28 cellular contexts compared by ENCODE assay signal in the genomic region with DNA sequence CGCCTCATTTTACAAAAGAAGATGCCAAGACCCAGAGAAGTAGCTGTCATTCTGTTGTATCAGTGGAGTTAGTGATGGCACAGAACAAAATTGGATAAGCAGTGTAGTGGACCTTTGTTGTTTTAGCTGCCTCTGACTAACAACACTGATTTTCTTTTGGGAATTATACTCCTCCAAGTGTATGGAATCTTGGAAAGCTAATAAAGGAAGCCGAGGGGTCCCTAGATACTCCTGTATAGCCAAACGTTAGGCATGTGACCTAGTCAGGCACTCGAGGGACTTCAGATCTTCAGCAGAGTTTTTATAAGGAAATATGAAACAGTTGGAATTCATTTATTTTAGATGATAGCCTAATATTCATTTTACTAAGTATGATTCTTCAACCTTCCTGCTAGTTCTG.
"Had no signal": no experiment of that assay in that cellular context is flagged by ENCODE, and none has a peak within 500 bp of the region (broad histone marks: within the 10 kb centered on the region; RNA-seq: fewer than 3 reads in every experiment).

No MANE protein-coding gene starts in this region.

- H3K4me1 Mint-ChIP-seq: activated CD4-positive, alpha-beta T cell treated with anti-CD3 and anti-CD28 coated beads for 36 hours; central memory CD8-positive, alpha-beta T cell; naive thymus-derived CD8-positive, alpha-beta T cell; stimulated activated effector memory CD8-positive, alpha-beta T cell treated with anti-CD3 and anti-CD28 coated beads, Interleukin-12 subunit alpha, Interleukin-12 subunit beta, amount 100 ng/mL, for 72 hours had no signal

- H3K4me3 Mint-ChIP-seq: activated CD4-positive, alpha-beta T cell treated with anti-CD3 and anti-CD28 coated beads for 36 hours; activated naive CD8-positive, alpha-beta T cell; central memory CD8-positive, alpha-beta T cell; naive thymus-derived CD8-positive, alpha-beta T cell; neural progenitor cell; stimulated activated effector memory CD8-positive, alpha-beta T cell treated with anti-CD3 and anti-CD28 coated beads, Interleukin-12 subunit alpha, Interleukin-12 subunit beta, amount 100 ng/mL, for 72 hours; T-helper 2 cell treated with Interferon-gamma antibody and Interleukin-4, amounts not matched to agents 5 μg/mL and 100 μg/mL, for 36 hours had no signal

- H3K79me2 ChIP-seq: hepatocyte had no signal

- H3K9ac ChIP-seq: neural progenitor cell had no signal

- H3K9me3 Mint-ChIP-seq: central memory CD8-positive, alpha-beta T cell; naive thymus-derived CD8-positive, alpha-beta T cell; neural progenitor cell; stimulated activated effector memory CD8-positive, alpha-beta T cell treated with anti-CD3 and anti-CD28 coated beads, Interleukin-12 subunit alpha, Interleukin-12 subunit beta, amount 100 ng/mL, for 72 hours; T-helper 2 cell treated with Interferon-gamma antibody and Interleukin-4, amounts not matched to agents 5 μg/mL and 100 μg/mL, for 36 hours had no signal

- H3K4me2 ChIP-seq: hepatocyte, neural progenitor cell had no signal

- H2AFZ ChIP-seq: hepatocyte, neural progenitor cell had no signal

- ATAC-seq: activated CD4-positive, alpha-beta T cell treated with anti-CD3 and anti-CD28 coated beads for 36 hours; gastroesophageal sphincter; left cardiac atrium; naive thymus-derived CD8-positive, alpha-beta T cell; right lobe of liver; stimulated activated effector memory CD8-positive, alpha-beta T cell treated with anti-CD3 and anti-CD28 coated beads, Interleukin-12 subunit alpha, Interleukin-12 subunit beta, amount 100 ng/mL, for 72 hours had no signal

- H3K36me3 Mint-ChIP-seq: activated naive CD8-positive, alpha-beta T cell; naive thymus-derived CD8-positive, alpha-beta T cell; neural progenitor cell; stimulated activated effector memory CD8-positive, alpha-beta T cell treated with anti-CD3 and anti-CD28 coated beads, Interleukin-12 subunit alpha, Interleukin-12 subunit beta, amount 100 ng/mL, for 72 hours had no signal

- H3K4me3 ChIP-seq: esophagus muscularis mucosa, gastroesophageal sphincter, hepatocyte, neural progenitor cell, right lobe of liver, skin epidermis, stomach, thyroid gland, upper lobe of left lung, vagina had no signal

- H3K4me1 ChIP-seq: neural progenitor cell, right lobe of liver, thyroid gland, vagina had no signal

- FAIRE-seq: bronchial epithelial cell had no signal

- H3K36me3 ChIP-seq: esophagus muscularis mucosa, gastroesophageal sphincter, neural progenitor cell, right lobe of liver, stomach, thyroid gland, upper lobe of left lung, vagina had no signal

- DNase-seq: activated CD4-positive, alpha-beta T cell treated with anti-CD3 and anti-CD28 coated beads for 36 hours; activated CD4-positive, CD25-positive, alpha-beta regulatory T cell; activated effector memory CD4-positive, alpha-beta T cell treated with Interleukin-2 at 50 U/mL for 16 hours; activated naive CD4-positive, alpha-beta T cell treated with Interleukin-2 at 50 U/mL for 16 hours; anterior cingulate cortex; dermis blood vessel endothelial cell; effector CD4-positive, alpha-beta T cell; islet precursor cell; left cardiac atrium; naive thymus-derived CD8-positive, alpha-beta T cell; occipital lobe; right lobe of liver; stimulated activated CD4-positive, alpha-beta T cell treated with anti-CD3 and anti-CD28 coated beads, Interleukin-4, amount 100 ng/mL, for 24 hours; stomach; T-helper 1 cell; thyroid gland; upper lobe of left lung had no signal

- H3K27ac ChIP-seq: esophagus muscularis mucosa, hepatocyte, neural progenitor cell, right lobe of liver, skin epidermis, stomach, thyroid gland, upper lobe of left lung, vagina had no signal

- H3K27ac Mint-ChIP-seq: activated CD4-positive, alpha-beta T cell treated with anti-CD3 and anti-CD28 coated beads for 36 hours; activated naive CD8-positive, alpha-beta T cell; naive thymus-derived CD8-positive, alpha-beta T cell; neural progenitor cell; stimulated activated effector memory CD8-positive, alpha-beta T cell treated with anti-CD3 and anti-CD28 coated beads, Interleukin-12 subunit alpha, Interleukin-12 subunit beta, amount 100 ng/mL, for 72 hours; T-helper 2 cell treated with Interferon-gamma antibody and Interleukin-4, amounts not matched to agents 5 μg/mL and 100 μg/mL, for 36 hours had no signal

- H3K27me3 ChIP-seq: esophagus muscularis mucosa, gastroesophageal sphincter, hepatocyte, neural progenitor cell, right lobe of liver, stomach, thyroid gland, upper lobe of left lung, vagina had no signal

- H3K9me3 ChIP-seq: esophagus muscularis mucosa, gastroesophageal sphincter, right lobe of liver, stomach, thyroid gland, upper lobe of left lung, vagina had no signal
